ENCODE assay signal across 23 cellular contexts in genomic region chr7:151542606-151543130, GRCh38.
"Had no signal": no experiment of that assay in that cellular context is flagged by ENCODE, and none has a peak within 500 bp of the region (broad histone marks: within the 10 kb centered on the region; RNA-seq: fewer than 3 reads in every experiment).

No MANE protein-coding gene starts in this region.

- H3K36me3 ChIP-seq: esophagus muscularis mucosa, sigmoid colon, tibial artery had no signal

- H3K36me3 Mint-ChIP-seq: memory B cell; naive B cell; natural killer cell treated with Interleukin-12 subunit alpha and Interleukin-12 subunit beta and Interleukin-15 and Interleukin-18, amount 100 ng/mL, for 72 hours; stimulated activated effector memory CD8-positive, alpha-beta T cell treated with anti-CD3 and anti-CD28 coated beads, Interleukin-12 subunit alpha, Interleukin-12 subunit beta, amount 100 ng/mL, for 72 hours; type B pancreatic cell had no signal

- H3K27ac Mint-ChIP-seq: memory B cell; natural killer cell treated with Interleukin-12 subunit alpha and Interleukin-12 subunit beta and Interleukin-15 and Interleukin-18, amount 100 ng/mL, for 72 hours; stimulated activated effector memory CD8-positive, alpha-beta T cell treated with anti-CD3 and anti-CD28 coated beads, Interleukin-12 subunit alpha, Interleukin-12 subunit beta, amount 100 ng/mL, for 72 hours; type B pancreatic cell had no signal

- H3K4me3 Mint-ChIP-seq: memory B cell; naive B cell; natural killer cell treated with Interleukin-12 subunit alpha and Interleukin-12 subunit beta and Interleukin-15 and Interleukin-18, amount 100 ng/mL, for 72 hours; neural crest cell; stimulated activated effector memory CD8-positive, alpha-beta T cell treated with anti-CD3 and anti-CD28 coated beads, Interleukin-12 subunit alpha, Interleukin-12 subunit beta, amount 100 ng/mL, for 72 hours; type B pancreatic cell had no signal

- H2AFZ ChIP-seq: parathyroid adenoma had no signal

- DNase-seq: dermis blood vessel endothelial cell; effector memory CD4-positive, alpha-beta T cell; head of caudate nucleus; kidney; mucosa of descending colon; naive B cell; right cardiac atrium; sigmoid colon; stimulated activated CD4-positive, alpha-beta T cell treated with anti-CD3 and anti-CD28 coated beads, Interleukin-2, amount 100 ng/mL, for 24 hours; stimulated activated CD4-positive, alpha-beta T cell treated with anti-CD3 and anti-CD28 coated beads, Interleukin-4, amount 100 ng/mL, for 24 hours; stimulated activated naive CD8-positive, alpha-beta T cell treated with anti-CD3 and anti-CD28 coated beads, Interleukin-15, Interleukin-2, amounts not matched to agents 100 U/mL and 50 U/mL, for 24 hours; testis; tibial artery had no signal

- H3K9me3 Mint-ChIP-seq: memory B cell; natural killer cell treated with Interleukin-12 subunit alpha and Interleukin-12 subunit beta and Interleukin-15 and Interleukin-18, amount 100 ng/mL, for 72 hours; neural crest cell; stimulated activated effector memory CD8-positive, alpha-beta T cell treated with anti-CD3 and anti-CD28 coated beads, Interleukin-12 subunit alpha, Interleukin-12 subunit beta, amount 100 ng/mL, for 72 hours; type B pancreatic cell had no signal

- H3K27me3 ChIP-seq: esophagus muscularis mucosa, sigmoid colon, testis, tibial artery had no signal

- H3K79me2 ChIP-seq: parathyroid adenoma had no signal

- H3K27ac ChIP-seq: coronary artery, esophagus muscularis mucosa, parathyroid adenoma, sigmoid colon, testis, tibial artery had no signal

- H3K4me1 ChIP-seq: parathyroid adenoma had no signal

- H3K4me3 ChIP-seq: coronary artery, esophagus muscularis mucosa, lung, mucosa of descending colon, sigmoid colon, testis, tibial artery had no signal

- ATAC-seq: left lobe of liver; mucosa of descending colon; natural killer cell treated with Interleukin-12 subunit alpha and Interleukin-12 subunit beta and Interleukin-15 and Interleukin-18, amount 100 ng/mL, for 72 hours; right cardiac atrium; stimulated activated effector memory CD8-positive, alpha-beta T cell treated with anti-CD3 and anti-CD28 coated beads, Interleukin-12 subunit alpha, Interleukin-12 subunit beta, amount 100 ng/mL, for 72 hours; stimulated activated naive CD8-positive, alpha-beta T cell treated with anti-CD3 and anti-CD28 coated beads, Interleukin-15, Interleukin-2, amounts not matched to agents 100 U/mL and 50 U/mL, for 24 hours had no signal

- H3K9me3 ChIP-seq: esophagus muscularis mucosa, mucosa of descending colon, sigmoid colon, testis, tibial artery had no signal
